Comparison of ENCODE assay signal across 9 cellular contexts in the genomic region with DNA sequence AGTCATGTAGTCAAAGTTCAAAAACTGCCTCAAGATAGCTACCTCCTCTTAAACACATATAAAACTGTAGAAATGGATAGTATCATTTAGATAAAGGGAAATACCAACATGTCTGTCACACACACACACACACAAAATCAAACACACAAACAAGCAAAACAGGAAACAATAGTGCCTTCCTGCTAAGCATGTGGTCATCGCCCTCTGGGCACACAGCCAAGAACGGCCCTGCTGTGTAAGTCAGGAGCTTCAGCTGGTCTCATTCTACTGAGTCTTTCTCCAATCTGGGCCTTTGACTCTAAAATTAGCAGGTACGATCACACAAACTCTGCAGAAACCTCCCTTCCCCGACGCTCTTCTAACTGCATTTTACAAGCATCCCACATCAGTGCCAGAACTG.
DNase-seq lines count a peak whose midpoint lies in the region; ATAC-seq, FAIRE-seq and TF ChIP-seq lines count a peak whose summit lies in the region.
"Had no signal": no experiment of that assay in that cellular context is flagged by ENCODE, and none has a peak within 500 bp of the region (broad histone marks: within the 10 kb centered on the region; RNA-seq: fewer than 3 reads in every experiment).

No MANE protein-coding gene starts in this region.

- DNase-seq in NCI-H82 (lab: John Stamatoyannopoulos, UW) (peak; percentile 56), NCI-H82 treated with DMSO at 0.1 percent for 48 hours (lab: John Stamatoyannopoulos, UW; ENCODE audit: unreplicated experiment) (no peak), RPMI7951 (ENCODE audit: low read depth) (peak; percentile 51), head of caudate nucleus (peak; percentile 37 to 96 (median 88)), tibial nerve (ENCODE audit: low spot score in 2 of 2) (peak; percentile 20 to 27), GM19239 (ENCODE audit: insufficient read length, low spot score) (no peak)
- DNase-seq: ACHN had no signal

- H3K4me1 ChIP-seq in tibial nerve = no peaks in the 10 kb centered on the region

- no peaks in the 10 kb centered on the region for H3K27me3 ChIP-seq in tibial nerve

- TF ChIP-seq CTCF in tibial nerve (IDR thresholded peaks at IDR 0.05) = no peak

- no peak for ATAC-seq in HG02852 (IDR thresholded peaks at IDR 0.05; ENCODE audit: unreplicated experiment)
- ATAC-seq in GM21619 (IDR thresholded peaks at IDR 0.05; ENCODE audit: unreplicated experiment) = no peak

- no peak for TF ChIP-seq POLR2A in tibial nerve (IDR thresholded peaks at IDR 0.05)

- peaks cover 0 to 10% (median 0%) of the 10 kb centered on the region in 4 donors for H3K9me3 ChIP-seq in tibial nerve

- no peak overlapping the region for H3K27ac ChIP-seq in tibial nerve

- FAIRE-seq in GM19239 (lab: Jason Lieb, UNC) = no peak

- H3K36me3 ChIP-seq in tibial nerve = no peaks in the 10 kb centered on the region

- no peak overlapping the region for H3K4me3 ChIP-seq in tibial nerve

- 28 to 32% methylated on average over 5 of the region's 5 CpGs for WGBS in tibial nerve, 2 donors

- TF ChIP-seq EP300 in tibial nerve (IDR thresholded peaks at IDR 0.05) = no peak

- intact Hi-C loops in head of caudate nucleus (cut with DNase I) = no loop called here

Comparison
In these comparisons a context has a peak if more than half of its experiments do, and no peak if none do; other contexts are left out.
1. DNase-seq: peak in NCI-H82 (single experiment), RPMI7951 (single experiment), head of caudate nucleus (42 of 42) and tibial nerve (2 of 2); none in NCI-H82 treated with DMSO at 0.1 percent for 48 hours (single experiment) and GM19239 (single experiment).